In genomic region chr14:31411218-31411727, GRCh38 we compare ENCODE assay signal across 26 cellular contexts. TPM values are rescaled to one million over a fixed set of nuclear protein-coding genes. Genes with fewer than 3 reads are reported as not detected.
DNase-seq lines count a peak whose midpoint lies in the region; ATAC-seq, FAIRE-seq and TF ChIP-seq lines count a peak whose summit lies in the region.
"Had no signal": no experiment of that assay in that cellular context is flagged by ENCODE, and none has a peak within 500 bp of the region (broad histone marks: within the 10 kb centered on the region; RNA-seq: fewer than 3 reads in every experiment).

No MANE protein-coding gene starts in this region.

- peak overlapping the region; percentile 46 for H3K9ac ChIP-seq in SK-N-MC (ENCODE audit: insufficient read length)
- no peak overlapping the region for H3K9ac ChIP-seq in endothelial cell of umbilical vein (replicated peaks; ENCODE audit: extremely low read depth, insufficient read depth, low read length)

- POLR2A ChIA-PET in endothelial cell of umbilical vein (lab: Charles Lee) = no interaction called here

- H3K4me1 ChIP-seq in endothelial cell of umbilical vein (ENCODE audit: control insufficient read depth, extremely low read depth, insufficient read depth, low read length) (peaks cover 11% of the 10 kb centered on the region), osteoblast (ENCODE audit: insufficient read depth, low read length) (peaks cover 7% of the 10 kb centered on the region), BE2C (peaks cover 2% of the 10 kb centered on the region; the same call in 1 of the 2 replicates)

- DNase-seq in GM03348 (ENCODE audit: low spot score) = peak; percentile 17
- DNase-seq in SK-N-MC (ENCODE audit: low read depth, low spot score) = no peak
- DNase-seq in endothelial cell of umbilical vein (ENCODE audit: low read depth, low spot score) = peak; percentile 53
- peak; percentile 41 for DNase-seq in osteoblast (ENCODE audit: insufficient read length, low spot score, missing footprints)
- DNase-seq in BE2C = no peak
- DNase-seq in NCI-H526 (lab: John Stamatoyannopoulos, UW) = no peak
- DNase-seq in LoVo (ENCODE audit: low spot score) = no peak
- DNase-seq: activated B cell treated with CpG ODN at 0.5 μM for 24 hours; activated CD8-positive, alpha-beta T cell treated with anti-CD3 and anti-CD28 coated beads for 36 hours; activated T-cell treated with anti-CD3 and anti-CD28 coated beads, Interleukin-2, amount 50 U/mL, for 4 hours; C1 segment of cervical spinal cord; DMS79; effector CD8-positive, alpha-beta T cell; foreskin melanocyte; H7; Kasumi-1; NCI-H146; NCI-H2227 treated with DMSO at 0.1 percent for 48 hours; posterior cingulate gyrus; SHP77; stimulated activated CD4-positive, alpha-beta T cell treated with anti-CD3 and anti-CD28 coated beads, Interleukin-12 subunit alpha, Interleukin-12 subunit beta, amount 100 ng/mL, for 4 hours; T-helper 17 cell; trophoblast cell had no signal

- H3K4me2 ChIP-seq in endothelial cell of umbilical vein (ENCODE audit: insufficient read depth, low read length) (no peak overlapping the region), osteoblast (ENCODE audit: insufficient read depth, low read length) (peak overlapping the region; percentile 23)

- ATAC-seq in HG03280 (IDR thresholded peaks at IDR 0.05; ENCODE audit: unreplicated experiment) = no peak
- ATAC-seq: activated CD8-positive, alpha-beta T cell treated with anti-CD3 and anti-CD28 coated beads for 36 hours; activated T-cell treated with anti-CD3 and anti-CD28 coated beads, Interleukin-2, amount 50 U/mL, for 4 hours; left lobe of liver; stimulated activated effector memory CD8-positive, alpha-beta T cell treated with anti-CD3 and anti-CD28 coated beads, Interleukin-12 subunit alpha, Interleukin-12 subunit beta, amount 100 ng/mL, for 72 hours; T-helper 17 cell had no signal

- intact Hi-C loops in endothelial cell of umbilical vein (cut with micrococcal nuclease) = no loop called here

- dilution Hi-C loops in endothelial cell of umbilical vein (cut with MboI; ENCODE audit: extremely low pct_ligation_motif_present, low sequenced_read_pairs) = no loop called here

- peaks cover 26% of the 10 kb centered on the region for H3K79me2 ChIP-seq in endothelial cell of umbilical vein (ENCODE audit: control insufficient read depth, insufficient read depth, low read length)
- H3K79me2 ChIP-seq in osteoblast (ENCODE audit: insufficient read depth, low read length) = peaks cover 75% of the 10 kb centered on the region

- H3K36me3 ChIP-seq in SK-N-MC (ENCODE audit: insufficient read depth, low read length) = no peaks in the 10 kb centered on the region
- no peaks in the 10 kb centered on the region for H3K36me3 ChIP-seq in endothelial cell of umbilical vein (ENCODE audit: control insufficient read depth in 2 of 2, extremely low read depth in 1 of 2, insufficient read depth in 2 of 2, low read length in 2 of 2)
- no peaks in the 10 kb centered on the region for H3K36me3 ChIP-seq in osteoblast (ENCODE audit: insufficient read depth, low read length)
- H3K36me3 ChIP-seq in BE2C = no peaks in the 10 kb centered on the region; the same call in 1 of the 2 replicates

- no peaks in the 10 kb centered on the region for H4K20me1 ChIP-seq in endothelial cell of umbilical vein (replicated peaks; ENCODE audit: control insufficient read depth, extremely low read depth, insufficient read depth, low read length)
- H4K20me1 ChIP-seq in osteoblast (ENCODE audit: insufficient read depth, low read length) = peaks cover 11% of the 10 kb centered on the region

- no peaks in the 10 kb centered on the region for H3K27me3 ChIP-seq in endothelial cell of umbilical vein (ENCODE audit: control insufficient read depth in 2 of 2, insufficient read depth in 2 of 2, low read length in 2 of 2)
- no peaks in the 10 kb centered on the region for H3K27me3 ChIP-seq in osteoblast (ENCODE audit: insufficient read depth, low read length)
- H3K27me3 ChIP-seq in BE2C = no peaks in the 10 kb centered on the region

- H3K27ac ChIP-seq in SK-N-MC = peak overlapping the region; percentile 39; the same call in 1 of the 2 replicates
- H3K27ac ChIP-seq in endothelial cell of umbilical vein (ENCODE audit: insufficient read depth, low read depth, low read length) = no peak overlapping the region
- H3K27ac ChIP-seq in osteoblast (ENCODE audit: low read depth, low read length) = no peak overlapping the region

- H2AFZ ChIP-seq in endothelial cell of umbilical vein (ENCODE audit: low read depth, low read length) (no peak overlapping the region), osteoblast (ENCODE audit: low read length) (no peak overlapping the region)

- H3K4me3 ChIP-seq in SK-N-MC (no peak overlapping the region), endothelial cell of umbilical vein (replicated peaks in 1 of 3; ENCODE audit: insufficient read depth in 1 of 3, low read depth in 1 of 3, low read length in 3 of 3) (no peak overlapping the region), osteoblast (ENCODE audit: insufficient read depth, low read length) (no peak overlapping the region), BE2C (ENCODE audit: low read depth, low read length) (no peak overlapping the region)

- no peak for TF ChIP-seq POLR2A in endothelial cell of umbilical vein (IDR thresholded peaks at IDR 0.05; ENCODE audit: low read depth, low read length)

- CTCF ChIA-PET in endothelial cell of umbilical vein (lab: Charles Lee) = no interaction called here

- TF ChIP-seq CTCF in endothelial cell of umbilical vein (IDR thresholded peaks at IDR 0.05; ENCODE audit: extremely low read depth in 1 of 2, insufficient read depth in 1 of 2, low read depth in 1 of 2, low read length in 2 of 2) (no peak), osteoblast (IDR thresholded peaks at IDR 0.05; ENCODE audit: extremely low read depth, low read depth, low read length) (no peak), BE2C (IDR thresholded peaks at IDR 0.05; ENCODE audit: low read depth, low read length) (no peak)

- FAIRE-seq in endothelial cell of umbilical vein (lab: Jason Lieb, UNC) = no peak

- H3K9me1 ChIP-seq in endothelial cell of umbilical vein (replicated peaks; ENCODE audit: control insufficient read depth, extremely low read depth, insufficient read depth, low read length) = peaks cover 2% of the 10 kb centered on the region

- BruUV-seq in endothelial cell of umbilical vein (replicated peaks; lab: Mats Ljungman, UMichigan) = no TSS peak

- H3K9me3 ChIP-seq in SK-N-MC (ENCODE audit: low read depth, low read length) (no peaks in the 10 kb centered on the region), endothelial cell of umbilical vein (replicated peaks; ENCODE audit: control insufficient read depth, insufficient read depth, low read length) (no peaks in the 10 kb centered on the region), osteoblast (ENCODE audit: low read depth, low read length) (no peaks in the 10 kb centered on the region), BE2C (no peaks in the 10 kb centered on the region)

TF ChIP-seq in endothelial cell of umbilical vein, 7 proteins besides CTCF, POLR2A, EP300 and RAD21:
- TF ChIP-seq MYC (IDR thresholded peaks at IDR 0.05; ENCODE audit: low read depth, low read length) = no peak
- no peak for TF ChIP-seq EZH2 (IDR thresholded peaks at IDR 0.05; ENCODE audit: borderline replicate concordance, low read depth, low read length, severe bottlenecking)
- no peak for TF ChIP-seq JUN (IDR thresholded peaks at IDR 0.05; ENCODE audit: borderline replicate concordance, insufficient read depth, insufficient read length, low read depth)
- TF ChIP-seq POLR2AphosphoS5 (IDR thresholded peaks at IDR 0.05; ENCODE audit: insufficient read depth, low read depth, low read length) = no peak

RNA-seq across cellular contexts. Expression of gene HEATR5A, which starts 9.1 kb away (rescaled TPM):
- total RNA-seq in endothelial cell of umbilical vein = 37.0 and 45.3 TPM in 2 replicates
- polyA plus RNA-seq in endothelial cell of umbilical vein = 9.8 and 12.6 TPM in 2 replicates
- 10.6 and 13.0 TPM in 2 replicates for polyA plus RNA-seq in endothelial cell of umbilical vein (2011; cell fraction: cytosol; rRNA removed)
- 18.3 and 19.8 TPM in 2 replicates for polyA plus RNA-seq in endothelial cell of umbilical vein (2011; cell fraction: nucleus; rRNA removed)
- 21.9 and 29.4 TPM in 2 replicates for polyA plus RNA-seq in endothelial cell of umbilical vein (2012)
- 64.2 and 68.6 TPM in 2 replicates for polyA minus RNA-seq in endothelial cell of umbilical vein
- polyA minus RNA-seq in endothelial cell of umbilical vein (2011; cell fraction: cytosol; rRNA and poly(A)+ RNA removed) = 58.9 TPM
- 35.2 and 50.3 TPM in 2 replicates for polyA minus RNA-seq in endothelial cell of umbilical vein (2011; cell fraction: nucleus; rRNA and poly(A)+ RNA removed)
- total RNA-seq in osteoblast = 38.3 and 46.0 TPM in 2 replicates
- polyA plus RNA-seq in BE2C (2012; ENCODE audit: insufficient read depth, insufficient read length, low read depth) = 6.3 TPM

RNA-seq across cellular contexts. Expression of gene DTD2, which starts 46.0 kb away (rescaled TPM):
- total RNA-seq in endothelial cell of umbilical vein (10.8 and 14.4 TPM in 2 replicates), osteoblast (46.0 and 64.1 TPM in 2 replicates)
- 9.2 and 10.1 TPM in 2 replicates for polyA plus RNA-seq in endothelial cell of umbilical vein
- polyA plus RNA-seq in endothelial cell of umbilical vein (2011; cell fraction: cytosol; rRNA removed) = 10.4 and 10.7 TPM in 2 replicates
- 4.4 and 7.0 TPM in 2 replicates for polyA plus RNA-seq in endothelial cell of umbilical vein (2011; cell fraction: nucleus; rRNA removed)
- polyA plus RNA-seq in endothelial cell of umbilical vein (2012) = 6.1 and 10.7 TPM in 2 replicates
- 6.5 and 8.6 TPM in 2 replicates for polyA minus RNA-seq in endothelial cell of umbilical vein
- 13.0 TPM for polyA minus RNA-seq in endothelial cell of umbilical vein (2011; cell fraction: cytosol; rRNA and poly(A)+ RNA removed)
- polyA minus RNA-seq in endothelial cell of umbilical vein (2011; cell fraction: nucleus; rRNA and poly(A)+ RNA removed) = 4.0 and 4.4 TPM in 2 replicates
- polyA plus RNA-seq in BE2C (2012; ENCODE audit: insufficient read depth, insufficient read length, low read depth) = 14.1 TPM

Comparison
In these comparisons a context has a peak if more than half of its experiments do, and no peak if none do; other contexts are left out.
1. DNase-seq: peak in GM03348 (single experiment), endothelial cell of umbilical vein (single experiment) and osteoblast (single experiment); none in SK-N-MC (single experiment), BE2C (single experiment), NCI-H526 (0 of 2) and LoVo (single experiment).